In genomic region chr20:41889871-41890224, GRCh38 we compare ENCODE assay signal across 1 cellular context.
TF ChIP-seq lines count a peak whose summit lies in the region.

No MANE protein-coding gene starts in this region.

TF ChIP-seq in neural cell, 6 proteins besides CTCF, POLR2A, EP300 and RAD21 (continued from another document):
- no peak for TF ChIP-seq REST (IDR thresholded peaks at IDR 0.05; ENCODE audit: borderline replicate concordance)
